ENCODE assay signal across 8 cellular contexts in genomic region chr9:7799934-7800285, GRCh38. TPM values are rescaled to one million over a fixed set of nuclear protein-coding genes. Genes with fewer than 3 reads are reported as not detected.
DNase-seq lines count a peak whose midpoint lies in the region; ATAC-seq, FAIRE-seq and TF ChIP-seq lines count a peak whose summit lies in the region.

No MANE protein-coding gene starts in this region.

- no TSS peak for BruUV-seq in MCF 10A (replicated peaks; lab: Mats Ljungman, UMichigan)

- peak; percentile 30 for ATAC-seq in activated CD8-positive, alpha-beta memory T cell treated with anti-CD3 and anti-CD28 coated beads, Interleukin-2, amount 10 ng/mL, durations not matched to agents 7 days and 5 days
- ATAC-seq in HG03460 (IDR thresholded peaks at IDR 0.05; ENCODE audit: unreplicated experiment) (peak; percentile 22), natural killer cell (peak in 1 of 3 donors; percentile 17)

- H3K36me3 Mint-ChIP-seq in activated CD8-positive, alpha-beta memory T cell treated with anti-CD3 and anti-CD28 coated beads, Interleukin-2, amount 10 ng/mL, durations not matched to agents 7 days and 5 days, result peaks cover 13% of the 10 kb centered on the region
- H3K36me3 Mint-ChIP-seq in MCF 10A (ENCODE audit: insufficient read depth, unreplicated experiment), result peaks cover 28% of the 10 kb centered on the region
- peaks cover 7% of the 10 kb centered on the region for H3K36me3 Mint-ChIP-seq in natural killer cell

- DNase-seq in activated CD8-positive, alpha-beta memory T cell treated with anti-CD3 and anti-CD28 coated beads, Interleukin-2, amount 10 ng/mL, durations not matched to agents 7 days and 5 days, result no peak
- no peak for DNase-seq in activated CD8-positive, alpha-beta memory T cell treated with anti-CD3 and anti-CD28 coated beads, Interleukin-2, amount 50 U/mL, for 48 hours
- DNase-seq in MCF 10A (ENCODE audit: unreplicated experiment), result no peak
- no peak for DNase-seq in natural killer cell
- no peak for DNase-seq in HTR-8/SVneo (ENCODE audit: insufficient read length, low spot score)
- no peak for DNase-seq in SIG-M5 (lab: John Stamatoyannopoulos, UW)
- no peak for DNase-seq in NCI-H510A (lab: John Stamatoyannopoulos, UW)

- TF ChIP-seq CTCF in MCF 10A (IDR thresholded peaks at IDR 0.05; ENCODE audit: unreplicated experiment) (no peak), natural killer cell (IDR thresholded peaks at IDR 0.05) (no peak)

- peak overlapping the region; percentile 92 for H3K4me3 Mint-ChIP-seq in activated CD8-positive, alpha-beta memory T cell treated with anti-CD3 and anti-CD28 coated beads, Interleukin-2, amount 10 ng/mL, durations not matched to agents 7 days and 5 days
- peak overlapping the region; percentile 91 for H3K4me3 Mint-ChIP-seq in MCF 10A (ENCODE audit: unreplicated experiment)
- peak overlapping the region; percentile 84 for H3K4me3 Mint-ChIP-seq in natural killer cell

- no peaks in the 10 kb centered on the region for H3K27me3 Mint-ChIP-seq in activated CD8-positive, alpha-beta memory T cell treated with anti-CD3 and anti-CD28 coated beads, Interleukin-2, amount 10 ng/mL, durations not matched to agents 7 days and 5 days
- H3K27me3 Mint-ChIP-seq in MCF 10A (ENCODE audit: insufficient read depth, unreplicated experiment), result no peaks in the 10 kb centered on the region
- peaks cover 0 to 1% of the 10 kb centered on the region in 2 donors for H3K27me3 Mint-ChIP-seq in natural killer cell (ENCODE audit: low read depth in 2 of 2)

- peaks cover 17% of the 10 kb centered on the region for H3K4me1 Mint-ChIP-seq in activated CD8-positive, alpha-beta memory T cell treated with anti-CD3 and anti-CD28 coated beads, Interleukin-2, amount 10 ng/mL, durations not matched to agents 7 days and 5 days
- H3K4me1 Mint-ChIP-seq in MCF 10A (ENCODE audit: insufficient read depth, unreplicated experiment), result no peaks in the 10 kb centered on the region
- peaks cover 9 to 16% of the 10 kb centered on the region in 2 donors for H3K4me1 Mint-ChIP-seq in natural killer cell

- no peaks in the 10 kb centered on the region for H3K9me3 Mint-ChIP-seq in activated CD8-positive, alpha-beta memory T cell treated with anti-CD3 and anti-CD28 coated beads, Interleukin-2, amount 10 ng/mL, durations not matched to agents 7 days and 5 days (ENCODE audit: low read depth)
- H3K9me3 Mint-ChIP-seq in MCF 10A (ENCODE audit: unreplicated experiment) (no peaks in the 10 kb centered on the region), natural killer cell (no peaks in the 10 kb centered on the region)

- FAIRE-seq in HTR-8/SVneo (lab: Jason Lieb, UNC), result no peak

- POLR2A ChIA-PET in MCF 10A (lab: Yijun Ruan, JAX), result interaction anchor here (0.9 kb wide), 1 partner anchor 24 kb away, joined by 4 read pairs; no protein-coding TSS in a partner anchor

- intact Hi-C loops in MCF 10A (cut with micrococcal nuclease), result no loop called here
- intact Hi-C loops in natural killer cell (cut with micrococcal nuclease), result loop anchor here (5.0 kb wide), 1 partner anchor 177 kb away; no protein-coding TSS in a partner anchor

- H3K27ac Mint-ChIP-seq in activated CD8-positive, alpha-beta memory T cell treated with anti-CD3 and anti-CD28 coated beads, Interleukin-2, amount 10 ng/mL, durations not matched to agents 7 days and 5 days, result peak overlapping the region; percentile 94
- H3K27ac Mint-ChIP-seq in MCF 10A (ENCODE audit: low read depth, unreplicated experiment) (peak overlapping the region; percentile 97), natural killer cell (peak overlapping the region; percentile 68 to 90)

- CTCF ChIA-PET in activated CD8-positive, alpha-beta memory T cell treated with anti-CD3 and anti-CD28 coated beads, Interleukin-2, amount 10 ng/mL, durations not matched to agents 7 days and 5 days (lab: Charles Lee), result no interaction called here
- CTCF ChIA-PET in MCF 10A (lab: Yijun Ruan, JAX), result no interaction called here

RNA-seq across cellular contexts. Expression of gene DMAC1, which starts 0.3 kb away (rescaled TPM):
- total RNA-seq in activated CD8-positive, alpha-beta memory T cell treated with anti-CD3 and anti-CD28 coated beads, Interleukin-2, amount 10 ng/mL, durations not matched to agents 7 days and 5 days, result 10 to 100 TPM; 40.1 to 54.5 TPM
- total RNA-seq in MCF 10A (2022), result 48.3 and 49.6 TPM in 2 replicates
- 10 to 100 TPM; 10.1 to 16.4 (median 14.4) TPM for total RNA-seq in natural killer cell
